Comparison of ENCODE assay signal across 8 cellular contexts in genomic region chr6:34223381-34223963, GRCh38. TPM values are rescaled to one million over a fixed set of nuclear protein-coding genes. Genes with fewer than 3 reads are reported as not detected.
DNase-seq lines count a peak whose midpoint lies in the region; ATAC-seq and TF ChIP-seq lines count a peak whose summit lies in the region.

No MANE protein-coding gene starts in this region.

- TF ChIP-seq CTCF in stomach (IDR thresholded peaks at IDR 0.05): no peak

- H3K27me3 Mint-ChIP-seq in activated naive CD8-positive, alpha-beta T cell treated with anti-CD3 and anti-CD28 coated beads, Interleukin-2, amount 50 U/mL, for 24 hours: no peaks in the 10 kb centered on the region

- H3K4me1 ChIP-seq in iPS-20b (ENCODE audit: insufficient read depth, low read length) (peaks cover 21% of the 10 kb centered on the region; the same call in 1 of the 2 replicates), stomach (peaks cover 12 to 32% (median 15%) of the 10 kb centered on the region in 4 donors)

- no peak for DNase-seq in activated naive CD8-positive, alpha-beta T cell treated with anti-CD3 and anti-CD28 coated beads, Interleukin-2, amount 50 U/mL, for 24 hours
- DNase-seq in stomach: no peak
- DNase-seq in SKM-1 treated with dmso at 0.1 percent for 144 hours (lab: John Stamatoyannopoulos, UW; ENCODE audit: unreplicated experiment): no peak
- no peak for DNase-seq in stimulated activated CD4-positive, alpha-beta T cell treated with anti-CD3 and anti-CD28 coated beads, Interleukin-4, amount 100 ng/mL, for 4 hours
- no peak for DNase-seq in activated effector memory CD4-positive, alpha-beta T cell treated with anti-CD3 and anti-CD28 coated beads, Interleukin-2, amount 50 U/mL, for 16 hours

- H3K4me3 ChIP-seq in iPS-20b (ENCODE audit: low read length): peak overlapping the region; percentile 68
- H3K4me3 ChIP-seq in stomach: peak overlapping the region; percentile 32 to 70 (median 50)

- peaks cover 37% of the 10 kb centered on the region for H3K4me1 Mint-ChIP-seq in activated naive CD8-positive, alpha-beta T cell treated with anti-CD3 and anti-CD28 coated beads, Interleukin-2, amount 50 U/mL, for 24 hours

- H3K36me3 ChIP-seq in iPS-20b (ENCODE audit: insufficient read depth, low read depth, low read length) (no peaks in the 10 kb centered on the region), stomach (no peaks in the 10 kb centered on the region)

- intact Hi-C loops in stomach (cut with DNase I; ENCODE audit: low total_unique reads): no loop called here

- TF ChIP-seq POLR2A in stomach (IDR thresholded peaks at IDR 0.05): no peak

- no peaks in the 10 kb centered on the region for H3K36me3 Mint-ChIP-seq in activated naive CD8-positive, alpha-beta T cell treated with anti-CD3 and anti-CD28 coated beads, Interleukin-2, amount 50 U/mL, for 24 hours (ENCODE audit: low read depth)

- H3K9ac ChIP-seq in iPS-20b (ENCODE audit: low read depth, low read length): peak overlapping the region; percentile 76; the same call in 1 of the 2 replicates

- H3K4me3 Mint-ChIP-seq in activated naive CD8-positive, alpha-beta T cell treated with anti-CD3 and anti-CD28 coated beads, Interleukin-2, amount 50 U/mL, for 24 hours: peak overlapping the region; percentile 61

- TF ChIP-seq EP300 in stomach (IDR thresholded peaks at IDR 0.05): no peak

- 19 to 28% (median 21%) methylated on average over 13 to 16 of the region's 16 CpGs for WGBS in stomach, 5 donors

- no peaks in the 10 kb centered on the region for H3K27me3 ChIP-seq in iPS-20b (ENCODE audit: insufficient read depth, low read length)
- H3K27me3 ChIP-seq in stomach: no peaks in the 10 kb centered on the region

- ATAC-seq in GM18511 (IDR thresholded peaks at IDR 0.05; ENCODE audit: unreplicated experiment) (peak; percentile 30), HG02970 (IDR thresholded peaks at IDR 0.05; ENCODE audit: low FRiP score, unreplicated experiment) (peak; percentile 23)
- ATAC-seq in activated naive CD8-positive, alpha-beta T cell treated with anti-CD3 and anti-CD28 coated beads, Interleukin-2, amount 50 U/mL, for 24 hours: no peak

- H3K9me3 ChIP-seq in iPS-20b (ENCODE audit: insufficient read depth, low read depth, low read length) (no peaks in the 10 kb centered on the region), stomach (no peaks in the 10 kb centered on the region)

- H3K27ac ChIP-seq in iPS-20b (ENCODE audit: low read length) (peak overlapping the region; percentile 94), stomach (peak overlapping the region; percentile 45 to 97 (median 93))

- H3K9me3 Mint-ChIP-seq in activated naive CD8-positive, alpha-beta T cell treated with anti-CD3 and anti-CD28 coated beads, Interleukin-2, amount 50 U/mL, for 24 hours: no peaks in the 10 kb centered on the region

- peak overlapping the region; percentile 83 for H3K27ac Mint-ChIP-seq in activated naive CD8-positive, alpha-beta T cell treated with anti-CD3 and anti-CD28 coated beads, Interleukin-2, amount 50 U/mL, for 24 hours

RNA-seq across cellular contexts. Expression of gene HMGA1, which starts 13.2 kb away (rescaled TPM):
- total RNA-seq in stomach: 100 to 1,000 TPM in 1 of 5 donors, 10 to 100 TPM in 3, 1 to 10 TPM in 1; 9.3 to 106 (median 33.6) TPM
- 100 to 1,000 TPM in 1 of 3 donors, 10 to 100 TPM in 2; 91.4 to 114 (median 92.6) TPM for polyA plus RNA-seq in stomach

RNA-seq across cellular contexts. Expression of gene SMIM29, which starts 25.3 kb away (rescaled TPM):
- total RNA-seq in stomach: 10 to 100 TPM in 2 of 5 donors, 1 to 10 TPM in 3; 2.8 to 49.1 (median 5.3) TPM
- polyA plus RNA-seq in stomach: 10 to 100 TPM; 30.4 to 41.5 (median 32.1) TPM
